Comparison of ENCODE assay signal across 24 cellular contexts in the genomic region with DNA sequence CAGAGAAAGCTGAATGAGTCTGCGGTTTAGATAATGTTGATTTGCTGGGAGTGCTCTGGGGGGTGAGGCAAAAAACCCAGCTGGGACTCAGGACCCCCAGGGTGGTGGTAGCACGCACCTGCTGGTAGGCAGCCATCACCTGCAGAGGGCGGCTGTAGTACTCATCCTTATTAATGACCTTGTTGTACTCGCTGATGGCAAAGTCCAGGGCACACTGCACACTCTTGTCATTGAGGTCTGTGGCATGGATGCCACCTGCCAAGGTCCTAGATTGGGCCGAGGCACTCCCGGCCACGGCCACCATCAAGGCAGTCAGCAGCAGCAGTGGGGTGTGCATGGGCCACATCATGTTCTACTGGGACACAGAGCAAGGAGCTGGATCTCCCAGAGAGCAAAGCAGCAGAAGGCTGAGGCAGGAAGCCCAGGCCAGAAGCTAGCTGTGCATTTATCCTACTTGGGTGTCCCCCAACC. TPM values are rescaled to one million over a fixed set of nuclear protein-coding genes. Genes with fewer than 3 reads are reported as not detected.
A peak's percentile ranks its signal among the peaks of the same experiment; 100 is the strongest.
DNase-seq lines count a peak whose midpoint lies in the region; ATAC-seq and TF ChIP-seq lines count a peak whose summit lies in the region.
"Had no signal": no experiment of that assay in that cellular context is flagged by ENCODE, and none has a peak within 500 bp of the region (broad histone marks: within the 10 kb centered on the region; RNA-seq: fewer than 3 reads in every experiment).

Gene CST5 (minus strand): TSS at position 421 of the 471 bp plus-strand sequence. CDS start 72 bp downstream, at position 349.

- intact Hi-C loops in mammary epithelial cell (cut with micrococcal nuclease), result no loop called here
- intact Hi-C loops in breast epithelium (cut with DNase I; ENCODE audit: low total_unique reads), result no loop called here
- intact Hi-C loops in esophagus muscularis mucosa (cut with DNase I), result no loop called here
- intact Hi-C loops in upper lobe of right lung (cut with DNase I), result no loop called here

- H3K79me2 ChIP-seq in mammary epithelial cell (ENCODE audit: insufficient read depth, low read length), result no peaks in the 10 kb centered on the region

- H3K9ac ChIP-seq in mammary epithelial cell (ENCODE audit: insufficient read depth, low read length), result no peak within 1 kb of the TSS
- H3K9ac ChIP-seq: BLaER1 treated with 17β-estradiol and CSF1 and Interleukin-3, amounts not matched to agents 10 nM and 100 nM had no signal

- H3K27ac Mint-ChIP-seq in mesothelial cell of epicardium, result peak within 1 kb of the TSS; percentile 67
- H3K27ac Mint-ChIP-seq: CD4-positive, alpha-beta memory T cell had no signal

- H3K4me3 ChIP-seq in mammary epithelial cell (replicated peaks in 1 of 3; ENCODE audit: insufficient read depth in 1 of 3, low read depth in 2 of 3, low read length in 3 of 3) (no peak within 1 kb of the TSS), breast epithelium (no peak within 1 kb of the TSS), esophagus muscularis mucosa (no peak within 1 kb of the TSS), upper lobe of right lung (no peak within 1 kb of the TSS), suprapubic skin (no peak within 1 kb of the TSS)
- H3K4me3 ChIP-seq: BLaER1 treated with 17β-estradiol and CSF1 and Interleukin-3, amounts not matched to agents 10 nM and 100 nM; MG63 had no signal

- no peaks in the 10 kb centered on the region for H4K20me1 ChIP-seq in mammary epithelial cell (ENCODE audit: insufficient read depth, low read length)
- H4K20me1 ChIP-seq: BLaER1 treated with 17β-estradiol and CSF1 and Interleukin-3, amounts not matched to agents 10 nM and 100 nM had no signal

- H3K4me3 Mint-ChIP-seq in mesothelial cell of epicardium, result no peak within 1 kb of the TSS
- H3K4me3 Mint-ChIP-seq: CD4-positive, alpha-beta memory T cell had no signal

- in situ Hi-C loops in mammary epithelial cell (cut with MboI; ENCODE audit: low sequenced_read_pairs in 2 of 2), result no loop called here

- BruUV-seq in mammary epithelial cell (replicated peaks; lab: Mats Ljungman, UMichigan), result no TSS peak

- POLR2A ChIA-PET in GM10248 (lab: Yijun Ruan, JAX), result interaction anchor here (0.6 kb wide), 1 partner anchor 21 kb away, joined by 9 read pairs; no protein-coding TSS in a partner anchor

- dilution Hi-C loops in mammary epithelial cell (cut with HindIII; ENCODE audit: low sequenced_read_pairs), result no loop called here

- H3K4me1 ChIP-seq in mammary epithelial cell (ENCODE audit: insufficient read depth, low read length) (peaks cover 23% of the 10 kb centered on the region), breast epithelium (no peaks in the 10 kb centered on the region), esophagus muscularis mucosa (peaks cover 0 to 93% (median 87%) of the 10 kb centered on the region in 4 donors), upper lobe of right lung (no peaks in the 10 kb centered on the region), suprapubic skin (no peaks in the 10 kb centered on the region)

- WGBS in mammary epithelial cell (ENCODE audit: low coverage, missing lambda C conversion rate), result 93% methylated on average over 4 of the region's 7 CpGs
- WGBS in esophagus muscularis mucosa, result 100% methylated on average over 1 of the region's 7 CpGs
- 92% methylated on average over 6 of the region's 7 CpGs for WGBS in suprapubic skin

- peaks cover 9% of the 10 kb centered on the region for H3K4me1 Mint-ChIP-seq in mesothelial cell of epicardium

- no peaks in the 10 kb centered on the region for H3K36me3 Mint-ChIP-seq in mesothelial cell of epicardium
- H3K36me3 Mint-ChIP-seq: CD4-positive, alpha-beta memory T cell had no signal

- ATAC-seq in upper lobe of right lung, result no peak
- ATAC-seq: Panc1, SK-N-SH treated with all-trans-retinoic acid at 6 μM for 48 hours had no signal

- H3K27ac ChIP-seq in mammary epithelial cell (ENCODE audit: insufficient read depth, low read depth, low read length) (no peak within 1 kb of the TSS), breast epithelium (no peak within 1 kb of the TSS), esophagus muscularis mucosa (replicated peaks in 1 of 4) (peak within 1 kb of the TSS; percentile 77 to 83 (median 78)), upper lobe of right lung (peak within 1 kb of the TSS; percentile 42), suprapubic skin (no peak within 1 kb of the TSS)
- H3K27ac ChIP-seq: BLaER1 treated with 17β-estradiol and CSF1 and Interleukin-3, amounts not matched to agents 10 nM and 100 nM had no signal

- H3K9me3 ChIP-seq in mammary epithelial cell (replicated peaks; ENCODE audit: insufficient read depth, low read length) (no peaks in the 10 kb centered on the region), breast epithelium (no peaks in the 10 kb centered on the region), esophagus muscularis mucosa (no peaks in the 10 kb centered on the region), upper lobe of right lung (no peaks in the 10 kb centered on the region), suprapubic skin (no peaks in the 10 kb centered on the region)
- H3K9me3 ChIP-seq: BLaER1 treated with 17β-estradiol and CSF1 and Interleukin-3, amounts not matched to agents 10 nM and 100 nM; Caco-2; MG63 had no signal

- no peaks in the 10 kb centered on the region for H3K36me3 ChIP-seq in mammary epithelial cell (ENCODE audit: insufficient read depth, low read length)
- no peaks in the 10 kb centered on the region for H3K36me3 ChIP-seq in breast epithelium
- H3K36me3 ChIP-seq in esophagus muscularis mucosa, result no peaks in the 10 kb centered on the region
- no peaks in the 10 kb centered on the region for H3K36me3 ChIP-seq in upper lobe of right lung
- H3K36me3 ChIP-seq in suprapubic skin, result no peaks in the 10 kb centered on the region
- H3K36me3 ChIP-seq: BLaER1 treated with 17β-estradiol and CSF1 and Interleukin-3, amounts not matched to agents 10 nM and 100 nM; MG63 had no signal

- no peak for TF ChIP-seq EP300 in esophagus muscularis mucosa (IDR thresholded peaks at IDR 0.05)
- no peak for TF ChIP-seq EP300 in suprapubic skin (IDR thresholded peaks at IDR 0.05)

- H3K9me3 Mint-ChIP-seq in mesothelial cell of epicardium, result no peaks in the 10 kb centered on the region

- CTCF ChIA-PET in mammary epithelial cell (lab: Charles Lee; ENCODE audit: low non-redundant PET), result no interaction called here
- CTCF ChIA-PET in GM10248 (lab: Yijun Ruan, JAX), result no interaction called here

- TF ChIP-seq POLR2A in breast epithelium (IDR thresholded peaks at IDR 0.05) (no peak), esophagus muscularis mucosa (IDR thresholded peaks at IDR 0.05; ENCODE audit: low read depth) (no peak), suprapubic skin (IDR thresholded peaks at IDR 0.05) (no peak)

- DNase-seq in mammary epithelial cell (no peak), breast epithelium (ENCODE audit: low spot score in 2 of 2) (no peak), esophagus muscularis mucosa (ENCODE audit: extremely low spot score) (peak; percentile 81), mesothelial cell of epicardium (ENCODE audit: low spot score in 2 of 2, unreplicated experiment in 2 of 2) (no peak), upper lobe of right lung (no peak), NCI-H1092 (lab: John Stamatoyannopoulos, UW) (no peak), suprapubic skin (ENCODE audit: low spot score in 2 of 2) (no peak), GM10248 (ENCODE audit: extremely low spot score) (no peak)
- DNase-seq: 8988T; CD4-positive, alpha-beta memory T cell; GOT3; MG63; NCI-H1436 treated with DMSO at 0.1 percent for 48 hours; NCI-H2029 treated with DMSO at 0.1 percent for 48 hours; NCI-H226; NCI-H510A treated with DMSO at 0.1 percent for 48 hours; NCI-H748 treated with DMSO at 0.1 percent for 48 hours; NK-92 treated with Interleukin-12 subunit alpha and Interleukin-12 subunit beta, amount 100 ng/mL, for 24 hours had no signal

- H3K27me3 Mint-ChIP-seq in mesothelial cell of epicardium (ENCODE audit: low read depth), result peaks cover 4% of the 10 kb centered on the region

- H2AFZ ChIP-seq in mammary epithelial cell (ENCODE audit: low read depth, low read length), result peak within 1 kb of the TSS; percentile 31

- no peak for TF ChIP-seq CTCF in mammary epithelial cell (conservative IDR thresholded peaks at IDR 0.05 in 1 of 2, IDR thresholded peaks at IDR 0.05 in 1 of 2; ENCODE audit: extremely low read depth in 1 of 2, insufficient read depth in 1 of 2, low read depth in 1 of 2, low read length in 2 of 2)
- no peak for TF ChIP-seq CTCF in breast epithelium (IDR thresholded peaks at IDR 0.05)
- TF ChIP-seq CTCF in esophagus muscularis mucosa (IDR thresholded peaks at IDR 0.05), result no peak
- no peak for TF ChIP-seq CTCF in mesothelial cell of epicardium (IDR thresholded peaks at IDR 0.05; ENCODE audit: unreplicated experiment)
- no peak for TF ChIP-seq CTCF in upper lobe of right lung (IDR thresholded peaks at IDR 0.05)
- TF ChIP-seq CTCF in suprapubic skin (IDR thresholded peaks at IDR 0.05), result no peak
- TF ChIP-seq CTCF in GM10248 (IDR thresholded peaks at IDR 0.05; ENCODE audit: control extremely low read depth, extremely low read depth, low read depth, missing control alignments), result no peak

- H3K4me2 ChIP-seq in mammary epithelial cell (ENCODE audit: insufficient read depth, low read depth, low read length), result no peak within 1 kb of the TSS
- H3K4me2 ChIP-seq: BLaER1 treated with 17β-estradiol and CSF1 and Interleukin-3, amounts not matched to agents 10 nM and 100 nM had no signal

- H3K27me3 ChIP-seq in mammary epithelial cell (ENCODE audit: insufficient read depth, low read length), result no peaks in the 10 kb centered on the region
- H3K27me3 ChIP-seq in breast epithelium, result no peaks in the 10 kb centered on the region
- H3K27me3 ChIP-seq in esophagus muscularis mucosa, result no peaks in the 10 kb centered on the region
- no peaks in the 10 kb centered on the region for H3K27me3 ChIP-seq in upper lobe of right lung
- H3K27me3 ChIP-seq in suprapubic skin, result no peaks in the 10 kb centered on the region
- H3K27me3 ChIP-seq: BLaER1 treated with 17β-estradiol and CSF1 and Interleukin-3, amounts not matched to agents 10 nM and 100 nM; MG63 had no signal

RNA-seq across cellular contexts. Expression of gene CST5, which starts in this region (rescaled TPM):
- not detected for total RNA-seq in mammary epithelial cell
- 0.14 TPM for polyA plus RNA-seq in mammary epithelial cell
- polyA minus RNA-seq in mammary epithelial cell, result not detected
- not detected for total RNA-seq in breast epithelium
- total RNA-seq in esophagus muscularis mucosa, result 1 to 10 TPM in 3 of 4 donors, not detected in 1; 1.4 to 4.5 (median 3.7) TPM
- total RNA-seq in mesothelial cell of epicardium, result not detected in 3 replicates
- total RNA-seq in upper lobe of right lung, result 0.55 TPM
- not detected for total RNA-seq in suprapubic skin
- total RNA-seq: Caco-2; CD4-positive, alpha-beta memory T cell; G401; LHCN-M2 had no signal
- polyA plus RNA-seq: CD4-positive, alpha-beta memory T cell had no signal

Comparison
In these comparisons a context has a peak if more than half of its experiments do, and no peak if none do; other contexts are left out.
1. H3K27ac ChIP-seq: peak in esophagus muscularis mucosa (4 of 4) and upper lobe of right lung (single experiment); none in mammary epithelial cell (single experiment), breast epithelium (0 of 2) and suprapubic skin (single experiment).